In the genomic region with DNA sequence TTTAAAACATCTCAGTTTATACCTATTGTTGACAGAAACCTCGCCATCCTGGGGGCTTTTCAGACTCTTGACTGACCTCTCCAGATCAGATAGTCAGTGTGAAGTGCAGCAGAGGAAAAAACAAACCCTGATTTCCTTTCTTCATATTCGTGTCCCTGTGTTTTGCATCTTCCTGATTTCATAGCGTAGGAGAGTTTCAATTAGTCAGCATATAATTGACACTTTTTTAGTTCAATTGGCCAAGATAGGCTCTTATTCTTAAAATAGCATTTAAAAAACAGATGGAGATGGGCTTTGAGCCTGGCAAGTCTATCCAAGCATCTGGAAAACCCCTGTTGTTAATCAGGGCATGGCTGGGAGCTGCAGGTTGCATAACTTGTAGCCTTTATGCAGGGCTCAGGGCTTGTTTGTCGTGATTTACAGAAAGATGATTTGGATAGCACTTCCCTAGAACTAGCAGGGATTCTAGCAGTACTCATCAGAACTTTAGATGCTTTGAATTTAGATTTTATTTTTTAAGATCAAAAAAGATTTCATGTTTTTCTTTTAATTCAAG, we compare ENCODE assay signal across 13 cellular contexts.
DNase-seq lines count a peak whose midpoint lies in the region; ATAC-seq and TF ChIP-seq lines count a peak whose summit lies in the region.
"Had no signal": no experiment of that assay in that cellular context is flagged by ENCODE, and none has a peak within 500 bp of the region (broad histone marks: within the 10 kb centered on the region; RNA-seq: fewer than 3 reads in every experiment).

No MANE protein-coding gene starts in this region.

- CTCF ChIA-PET in MCF 10A (lab: Yijun Ruan, JAX): no interaction called here

- BruUV-seq in MCF 10A (replicated peaks; lab: Mats Ljungman, UMichigan): no TSS peak

- ATAC-seq in GM21723 (IDR thresholded peaks at IDR 0.05; ENCODE audit: unreplicated experiment): no peak
- ATAC-seq in natural killer cell treated with Interleukin-12 subunit alpha and Interleukin-12 subunit beta and Interleukin-15 and Interleukin-18, amount 100 ng/mL, for 72 hours: no peak

- peaks cover 35% of the 10 kb centered on the region for H3K4me1 Mint-ChIP-seq in MCF 10A (ENCODE audit: insufficient read depth, unreplicated experiment)
- no peaks in the 10 kb centered on the region for H3K4me1 Mint-ChIP-seq in natural killer cell treated with Interleukin-12 subunit alpha and Interleukin-12 subunit beta and Interleukin-15 and Interleukin-18, amount 100 ng/mL, for 72 hours (ENCODE audit: low read depth in 2 of 2)

- no peaks in the 10 kb centered on the region for H3K27me3 Mint-ChIP-seq in MCF 10A (ENCODE audit: insufficient read depth, unreplicated experiment)
- no peaks in the 10 kb centered on the region for H3K27me3 Mint-ChIP-seq in natural killer cell treated with Interleukin-12 subunit alpha and Interleukin-12 subunit beta and Interleukin-15 and Interleukin-18, amount 100 ng/mL, for 72 hours

- TF ChIP-seq CTCF in MCF 10A (IDR thresholded peaks at IDR 0.05; ENCODE audit: unreplicated experiment) (no peak), breast epithelium (IDR thresholded peaks at IDR 0.05) (no peak), fibroblast of the aortic adventitia (IDR thresholded peaks at IDR 0.05; ENCODE audit: insufficient read depth, low read length) (no peak)

- no peak overlapping the region for H3K27ac ChIP-seq in breast epithelium
- H3K27ac ChIP-seq in subcutaneous abdominal adipose tissue (ENCODE audit: low read depth, low read length): peak overlapping the region; percentile 22
- H3K27ac ChIP-seq: thyroid gland had no signal

- POLR2A ChIA-PET in MCF 10A (lab: Yijun Ruan, JAX): interaction anchor here (1.0 to 2.0 kb wide), 4 partner anchors 16 to 344 kb away, joined by 3 to 11 read pairs (median 4); no protein-coding TSS in a partner anchor

- H3K27ac Mint-ChIP-seq in MCF 10A (ENCODE audit: low read depth, unreplicated experiment): no peak overlapping the region
- H3K27ac Mint-ChIP-seq in natural killer cell treated with Interleukin-12 subunit alpha and Interleukin-12 subunit beta and Interleukin-15 and Interleukin-18, amount 100 ng/mL, for 72 hours: no peak overlapping the region

- no peak overlapping the region for H3K4me3 Mint-ChIP-seq in MCF 10A (ENCODE audit: unreplicated experiment)
- H3K4me3 Mint-ChIP-seq in natural killer cell treated with Interleukin-12 subunit alpha and Interleukin-12 subunit beta and Interleukin-15 and Interleukin-18, amount 100 ng/mL, for 72 hours: no peak overlapping the region

- H3K27me3 ChIP-seq in breast epithelium (no peaks in the 10 kb centered on the region), subcutaneous abdominal adipose tissue (ENCODE audit: control insufficient read depth in 5 of 5, insufficient read depth in 4 of 5, low read length in 5 of 5) (no peaks in the 10 kb centered on the region)
- H3K27me3 ChIP-seq: thyroid gland had no signal

- H3K4me1 ChIP-seq in breast epithelium (no peaks in the 10 kb centered on the region), subcutaneous abdominal adipose tissue (ENCODE audit: control insufficient read depth in 5 of 5, insufficient read depth in 5 of 5, low read length in 5 of 5) (peaks cover 0 to 10% (median 8%) of the 10 kb centered on the region in 5 donors)

- H3K9me3 ChIP-seq in breast epithelium (no peaks in the 10 kb centered on the region), subcutaneous abdominal adipose tissue (ENCODE audit: control insufficient read depth in 5 of 5, low read length in 5 of 5) (no peaks in the 10 kb centered on the region)
- H3K9me3 ChIP-seq: thyroid gland had no signal

- H3K9ac ChIP-seq in subcutaneous abdominal adipose tissue (ENCODE audit: low read length in 5 of 5): no peak overlapping the region

- intact Hi-C loops in MCF 10A (cut with micrococcal nuclease) (loop anchor here (2.0 kb wide), 1 partner anchor 272 kb away; no protein-coding TSS in a partner anchor), breast epithelium (cut with DNase I; ENCODE audit: low total_unique reads) (no loop called here)

- DNase-seq in MCF 10A (ENCODE audit: unreplicated experiment): peak; percentile 64
- no peak for DNase-seq in breast epithelium (ENCODE audit: low spot score in 2 of 2)
- peak; percentile 69 for DNase-seq in amniotic epithelial cell (ENCODE audit: low read depth)
- DNase-seq in fibroblast of the aortic adventitia (ENCODE audit: low read depth): peak; percentile 89
- DNase-seq in natural killer cell treated with Interleukin-12 subunit alpha and Interleukin-12 subunit beta and Interleukin-15 and Interleukin-18, amount 100 ng/mL, for 72 hours (ENCODE audit: low spot score): no peak
- no peak for DNase-seq in OCI-M1 (lab: John Stamatoyannopoulos, UW)
- DNase-seq: activated gamma-delta T cell; KG1; NCI-H526; stimulated activated CD4-positive, alpha-beta T cell treated with anti-CD3 and anti-CD28 coated beads, Interleukin-15, amount 100 ng/mL, for 24 hours; thyroid gland had no signal

- H3K4me3 ChIP-seq in breast epithelium (no peak overlapping the region), fibroblast of the aortic adventitia (ENCODE audit: low read depth, low read length) (no peak overlapping the region), subcutaneous abdominal adipose tissue (ENCODE audit: low read depth in 1 of 5, low read length in 5 of 5) (no peak overlapping the region)
- H3K4me3 ChIP-seq: thyroid gland had no signal

- H3K9me3 Mint-ChIP-seq in MCF 10A (ENCODE audit: unreplicated experiment): no peaks in the 10 kb centered on the region
- no peaks in the 10 kb centered on the region for H3K9me3 Mint-ChIP-seq in natural killer cell treated with Interleukin-12 subunit alpha and Interleukin-12 subunit beta and Interleukin-15 and Interleukin-18, amount 100 ng/mL, for 72 hours

- no peaks in the 10 kb centered on the region for H3K36me3 Mint-ChIP-seq in MCF 10A (ENCODE audit: insufficient read depth, unreplicated experiment)
- no peaks in the 10 kb centered on the region for H3K36me3 Mint-ChIP-seq in natural killer cell treated with Interleukin-12 subunit alpha and Interleukin-12 subunit beta and Interleukin-15 and Interleukin-18, amount 100 ng/mL, for 72 hours

- no peaks in the 10 kb centered on the region for H3K36me3 ChIP-seq in breast epithelium
- no peaks in the 10 kb centered on the region for H3K36me3 ChIP-seq in subcutaneous abdominal adipose tissue (ENCODE audit: control insufficient read depth in 5 of 5, insufficient read depth in 5 of 5, low read length in 5 of 5)
- H3K36me3 ChIP-seq: thyroid gland had no signal

- TF ChIP-seq POLR2A in breast epithelium (IDR thresholded peaks at IDR 0.05): no peak

Comparison
In these comparisons a context has a peak if more than half of its experiments do, and no peak if none do; other contexts are left out.
1. DNase-seq: peak in MCF 10A (single experiment), amniotic epithelial cell (single experiment) and fibroblast of the aortic adventitia (single experiment); none in breast epithelium (0 of 2), natural killer cell treated with Interleukin-12 subunit alpha and Interleukin-12 subunit beta and Interleukin-15 and Interleukin-18, amount 100 ng/mL, for 72 hours (single experiment) and OCI-M1 (single experiment).